ENCODE assay signal across 9 cellular contexts in genomic region chr10:35643151-35643975, GRCh38. TPM values are rescaled to one million over a fixed set of nuclear protein-coding genes. Genes with fewer than 3 reads are reported as not detected.
A peak's percentile ranks its signal among the peaks of the same experiment; 100 is the strongest.
DNase-seq lines count a peak whose midpoint lies in the region; ATAC-seq and TF ChIP-seq lines count a peak whose summit lies in the region.
"Had no signal": no experiment of that assay in that cellular context is flagged by ENCODE, and none has a peak within 500 bp of the region (broad histone marks: within the 10 kb centered on the region; RNA-seq: fewer than 3 reads in every experiment).

No MANE protein-coding gene starts in this region.

- no peak for TF ChIP-seq CTCF in glutamatergic neuron (IDR thresholded peaks at IDR 0.05; ENCODE audit: partially characterized antibody, unreplicated experiment)
- TF ChIP-seq CTCF in neural cell (IDR thresholded peaks at IDR 0.05; ENCODE audit: poor library complexity, severe bottlenecking): no peak

- H3K9me3 Mint-ChIP-seq in glutamatergic neuron (ENCODE audit: unreplicated experiment): peaks cover 5% of the 10 kb centered on the region

- H3K27ac Mint-ChIP-seq in glutamatergic neuron (ENCODE audit: unreplicated experiment): no peak overlapping the region

- H3K36me3 Mint-ChIP-seq in glutamatergic neuron (ENCODE audit: unreplicated experiment): no peaks in the 10 kb centered on the region

- peak overlapping the region; percentile 88 for H3K4me3 Mint-ChIP-seq in glutamatergic neuron (ENCODE audit: unreplicated experiment)

- no peaks in the 10 kb centered on the region for H4K20me1 ChIP-seq in neural cell (ENCODE audit: insufficient read depth)

- no peak for TF ChIP-seq RAD21 in neural cell (conservative IDR thresholded peaks at IDR 0.05)

- H3K9me3 ChIP-seq in ES-I3 (ENCODE audit: control insufficient read depth, insufficient read depth, low read length) (no peaks in the 10 kb centered on the region), neural cell (ENCODE audit: low read length) (no peaks in the 10 kb centered on the region)

- peak overlapping the region; percentile 80 for H3K9ac ChIP-seq in ES-I3 (ENCODE audit: low read depth, low read length)
- peak overlapping the region; percentile 38 for H3K9ac ChIP-seq in neural cell (ENCODE audit: low read length)

- peaks cover 14% of the 10 kb centered on the region for H3K27me3 Mint-ChIP-seq in glutamatergic neuron (ENCODE audit: unreplicated experiment)

- no peaks in the 10 kb centered on the region for H3F3A ChIP-seq in neural cell (ENCODE audit: insufficient read depth, low read length, poor library complexity, severe bottlenecking)

- no peak overlapping the region for H2AFZ ChIP-seq in neural cell (ENCODE audit: low read depth, low read length)

- no peak overlapping the region for H3K27ac ChIP-seq in neural cell (ENCODE audit: low read length)

- H3K36me3 ChIP-seq in ES-I3 (ENCODE audit: insufficient read depth, low read length): no peaks in the 10 kb centered on the region
- H3K36me3 ChIP-seq in neural cell (ENCODE audit: insufficient read depth, low read length): no peaks in the 10 kb centered on the region

- H3K9me2 ChIP-seq in neural cell (ENCODE audit: insufficient read depth, low read length): no peaks in the 10 kb centered on the region

- peaks cover under 1% of the 10 kb centered on the region; the same call in 1 of the 2 replicates for H3K4me1 ChIP-seq in ES-I3 (ENCODE audit: insufficient read depth, low read length)

- no peak for TF ChIP-seq EP300 in neural cell (conservative IDR thresholded peaks at IDR 0.05; ENCODE audit: poor library complexity, severe bottlenecking)

- H3K4me1 Mint-ChIP-seq in glutamatergic neuron (ENCODE audit: low read depth, unreplicated experiment): peaks cover 11% of the 10 kb centered on the region

- H3K4me3 ChIP-seq in neural cell (ENCODE audit: low read length): peak overlapping the region; percentile 88

- peak overlapping the region; percentile 90 for H3K4me2 ChIP-seq in neural cell (ENCODE audit: low read length)

- H3K27me3 ChIP-seq in neural cell (ENCODE audit: insufficient read depth, low read depth, low read length): peaks cover 14% of the 10 kb centered on the region

- DNase-seq in NCI-H1930 (lab: John Stamatoyannopoulos, UW) (peak; percentile 1 to 11), glutamatergic neuron (peak; percentile 60), foreskin melanocyte (no peak), SHP77 (lab: John Stamatoyannopoulos, UW) (no peak)
- peak; percentile 14 for DNase-seq in activated naive CD4-positive, alpha-beta T cell treated with anti-CD3 and anti-CD28 coated beads, Interleukin-2, amount 50 U/mL, for 16 hours

- no peak for ATAC-seq in HG03378 (IDR thresholded peaks at IDR 0.05; ENCODE audit: unreplicated experiment)

- peaks cover 4% of the 10 kb centered on the region for H3K79me2 ChIP-seq in neural cell (replicated peaks; ENCODE audit: insufficient read depth, low read length)

TF ChIP-seq in neural cell, 6 proteins besides CTCF, POLR2A, EP300 and RAD21:
- no peak for TF ChIP-seq SMC3 (conservative IDR thresholded peaks at IDR 0.05; ENCODE audit: poor library complexity)
- TF ChIP-seq REST (IDR thresholded peaks at IDR 0.05; ENCODE audit: borderline replicate concordance): no peak
- no peak for TF ChIP-seq TAF1 (IDR thresholded peaks at IDR 0.05; ENCODE audit: low read depth)
- no peak for TF ChIP-seq POLR2AphosphoS5 (IDR thresholded peaks at IDR 0.05)
- TF ChIP-seq EZH2 (IDR thresholded peaks at IDR 0.05; ENCODE audit: borderline replicate concordance, insufficient read depth, low read length, poor library complexity, severe bottlenecking): no peak
- no peak for TF ChIP-seq MXI1 (conservative IDR thresholded peaks at IDR 0.05; ENCODE audit: poor library complexity, severe bottlenecking)

RNA-seq across cellular contexts. Expression of gene FZD8, which starts 1.3 kb away (rescaled TPM):
- total RNA-seq in glutamatergic neuron (ENCODE audit: unreplicated experiment): 8.9 TPM
- polyA plus RNA-seq in neural cell: 1.6 and 1.9 TPM in 2 replicates
- polyA minus RNA-seq in neural cell: 4.3 and 4.9 TPM in 2 replicates

RNA-seq across cellular contexts. Expression of gene GJD4, which starts 38.2 kb away (rescaled TPM):
- not detected for total RNA-seq in glutamatergic neuron (ENCODE audit: unreplicated experiment)
- polyA plus RNA-seq in neural cell: not detected in 2 replicates
- not detected in 2 replicates for polyA minus RNA-seq in neural cell
- total RNA-seq: subcutaneous adipose tissue had no signal

Comparison
In these comparisons a context has a peak if more than half of its experiments do, and no peak if none do; other contexts are left out.
1. DNase-seq: peak in NCI-H1930 (2 of 2), activated naive CD4-positive, alpha-beta T cell treated with anti-CD3 and anti-CD28 coated beads, Interleukin-2, amount 50 U/mL, for 16 hours (single experiment) and glutamatergic neuron (single experiment); none in foreskin melanocyte (single experiment) and SHP77 (0 of 2).